20 cellular contexts compared by ENCODE assay signal in genomic region chr1:25492323-25492722, GRCh38. TPM values are rescaled to one million over a fixed set of nuclear protein-coding genes. Genes with fewer than 3 reads are reported as not detected.
DNase-seq lines count a peak whose midpoint lies in the region; ATAC-seq and TF ChIP-seq lines count a peak whose summit lies in the region.
"Had no signal": no experiment of that assay in that cellular context is flagged by ENCODE, and none has a peak within 500 bp of the region (broad histone marks: within the 10 kb centered on the region; RNA-seq: fewer than 3 reads in every experiment).

No MANE protein-coding gene starts in this region.

- no peaks in the 10 kb centered on the region for H3K27me3 ChIP-seq in GM23338 (ENCODE audit: insufficient read depth)
- no peaks in the 10 kb centered on the region for H3K27me3 ChIP-seq in naive thymus-derived CD4-positive, alpha-beta T cell (ENCODE audit: control insufficient read depth in 2 of 2, insufficient read depth in 2 of 2, low read length in 2 of 2)
- H3K27me3 ChIP-seq: MG63, SJCRH30 had no signal

- H3K4me1 ChIP-seq in GM23338 (ENCODE audit: insufficient read depth): peaks cover 3% of the 10 kb centered on the region
- no peaks in the 10 kb centered on the region for H3K4me1 ChIP-seq in naive thymus-derived CD4-positive, alpha-beta T cell (ENCODE audit: control insufficient read depth in 2 of 2, insufficient read depth in 2 of 2, low read length in 2 of 2)
- H3K4me1 ChIP-seq: Caco-2, SJCRH30 had no signal

- H3K4me1 Mint-ChIP-seq in GM23338 (peaks cover 23% of the 10 kb centered on the region), T-cell (peaks cover 5 to 10% (median 7%) of the 10 kb centered on the region in 3 donors), glutamatergic neuron (ENCODE audit: low read depth, unreplicated experiment) (no peaks in the 10 kb centered on the region)
- peaks cover 0 to 2% of the 10 kb centered on the region in 2 donors for H3K4me1 Mint-ChIP-seq in effector memory CD8-positive, alpha-beta T cell (ENCODE audit: low read depth in 2 of 2)
- peaks cover 2 to 12% (median 5%) of the 10 kb centered on the region in 7 donors for H3K4me1 Mint-ChIP-seq in naive thymus-derived CD4-positive, alpha-beta T cell
- H3K4me1 Mint-ChIP-seq: B cell, IgD-negative memory B cell had no signal

- CTCF ChIA-PET in T-cell (lab: Charles Lee): no interaction called here
- CTCF ChIA-PET in naive thymus-derived CD4-positive, alpha-beta T cell (lab: Charles Lee): interaction anchor here (1.0 kb wide), 1 partner anchor 15 kb away, joined by 5 read pairs; no protein-coding TSS in a partner anchor

- peak overlapping the region; percentile 57; the same call in 1 of the 2 replicates for H3K4me2 ChIP-seq in GM23338

- DNase-seq in GM23338 (ENCODE audit: low spot score) (peak; percentile 40), T-cell (no peak), pons (ENCODE audit: low spot score) (no peak), glutamatergic neuron (no peak)
- no peak for DNase-seq in effector memory CD8-positive, alpha-beta T cell
- DNase-seq in naive thymus-derived CD4-positive, alpha-beta T cell: no peak
- no peak for DNase-seq in stimulated activated CD4-positive, alpha-beta T cell treated with anti-CD3 and anti-CD28 coated beads, Interleukin-2, amount 100 ng/mL, for 48 hours
- DNase-seq: Caco-2, GDM1, Kasumi-1, MG63, NCI-H1092 treated with DMSO at 0.1 percent for 48 hours, NCI-H146, NCI-H2029 treated with DMSO at 0.1 percent for 48 hours, NCI-H2171, NCI-H526, SJCRH30 had no signal

- TF ChIP-seq CTCF in GM23338 (conservative IDR thresholded peaks at IDR 0.05; ENCODE audit: low read depth in 2 of 2) (peak in 1 of 2 experiments; percentile 25; a peak in 2 of 4 replicates), glutamatergic neuron (IDR thresholded peaks at IDR 0.05; ENCODE audit: partially characterized antibody, unreplicated experiment) (no peak)

- H3K27me3 Mint-ChIP-seq in GM23338 (ENCODE audit: insufficient read depth, low read depth, poor library complexity) (peaks cover 7% of the 10 kb centered on the region), T-cell (no peaks in the 10 kb centered on the region), glutamatergic neuron (ENCODE audit: unreplicated experiment) (peaks cover 3% of the 10 kb centered on the region)
- no peaks in the 10 kb centered on the region for H3K27me3 Mint-ChIP-seq in effector memory CD8-positive, alpha-beta T cell
- no peaks in the 10 kb centered on the region for H3K27me3 Mint-ChIP-seq in naive thymus-derived CD4-positive, alpha-beta T cell
- H3K27me3 Mint-ChIP-seq: B cell, IgD-negative memory B cell had no signal

- peaks cover 3% of the 10 kb centered on the region; the same call in 2 of the 3 replicates for H3K36me3 Mint-ChIP-seq in GM23338 (ENCODE audit: low read depth)
- peaks cover 58% of the 10 kb centered on the region for H3K36me3 Mint-ChIP-seq in T-cell
- peaks cover 73% of the 10 kb centered on the region for H3K36me3 Mint-ChIP-seq in effector memory CD8-positive, alpha-beta T cell (ENCODE audit: insufficient read depth)
- H3K36me3 Mint-ChIP-seq in naive thymus-derived CD4-positive, alpha-beta T cell: peaks cover 13 to 59% (median 37%) of the 10 kb centered on the region in 5 donors
- peaks cover 21% of the 10 kb centered on the region for H3K36me3 Mint-ChIP-seq in glutamatergic neuron (ENCODE audit: unreplicated experiment)

- H3K27ac Mint-ChIP-seq in GM23338 (no peak overlapping the region), T-cell (peak overlapping the region; percentile 25 to 39), glutamatergic neuron (ENCODE audit: unreplicated experiment) (no peak overlapping the region)
- H3K27ac Mint-ChIP-seq in effector memory CD8-positive, alpha-beta T cell: peak overlapping the region; percentile 47 to 49
- peak overlapping the region in 5 of 9 donors; percentile 19 to 74 (median 57) for H3K27ac Mint-ChIP-seq in naive thymus-derived CD4-positive, alpha-beta T cell
- H3K27ac Mint-ChIP-seq: B cell had no signal

- no peak overlapping the region; the same call in 2 of the 3 replicates for H3K4me3 Mint-ChIP-seq in GM23338
- H3K4me3 Mint-ChIP-seq in T-cell: no peak overlapping the region
- no peak overlapping the region for H3K4me3 Mint-ChIP-seq in effector memory CD8-positive, alpha-beta T cell
- no peak overlapping the region for H3K4me3 Mint-ChIP-seq in naive thymus-derived CD4-positive, alpha-beta T cell
- no peak overlapping the region for H3K4me3 Mint-ChIP-seq in glutamatergic neuron (ENCODE audit: unreplicated experiment)
- H3K4me3 Mint-ChIP-seq: B cell, IgD-negative memory B cell had no signal

- intact Hi-C loops in naive thymus-derived CD4-positive, alpha-beta T cell (cut with micrococcal nuclease): no loop called here

- no peaks in the 10 kb centered on the region for H3K9me3 ChIP-seq in naive thymus-derived CD4-positive, alpha-beta T cell (ENCODE audit: control insufficient read depth in 2 of 3, low read length in 3 of 3)
- H3K9me3 ChIP-seq: Caco-2, MG63, SJCRH30 had no signal

- no peak overlapping the region for H2AFZ ChIP-seq in GM23338

- H3K27ac ChIP-seq in GM23338 (ENCODE audit: low read depth): no peak overlapping the region
- no peak overlapping the region for H3K27ac ChIP-seq in naive thymus-derived CD4-positive, alpha-beta T cell (ENCODE audit: low read depth, low read length)
- H3K27ac ChIP-seq: SJCRH30 had no signal

- H3K9me3 Mint-ChIP-seq in GM23338 (no peaks in the 10 kb centered on the region), T-cell (no peaks in the 10 kb centered on the region), glutamatergic neuron (ENCODE audit: unreplicated experiment) (peaks cover 9% of the 10 kb centered on the region)
- H3K9me3 Mint-ChIP-seq in effector memory CD8-positive, alpha-beta T cell: no peaks in the 10 kb centered on the region
- H3K9me3 Mint-ChIP-seq in naive thymus-derived CD4-positive, alpha-beta T cell: no peaks in the 10 kb centered on the region
- H3K9me3 Mint-ChIP-seq: IgD-negative memory B cell had no signal

- peak; percentile 86 for ATAC-seq in GM23338
- ATAC-seq in T-cell (replicated peaks in 1 of 4): no peak
- no peak for ATAC-seq in effector memory CD8-positive, alpha-beta T cell (replicated peaks)
- no peak for ATAC-seq in naive thymus-derived CD4-positive, alpha-beta T cell
- ATAC-seq: HCT116 had no signal

- no peaks in the 10 kb centered on the region for H3K79me2 ChIP-seq in GM23338 (replicated peaks; ENCODE audit: insufficient read depth)

- H4K20me1 ChIP-seq in GM23338 (replicated peaks; ENCODE audit: insufficient read depth): no peaks in the 10 kb centered on the region; the same call in 1 of the 2 replicates

- no peaks in the 10 kb centered on the region for H3F3A ChIP-seq in GM23338 (replicated peaks; ENCODE audit: low read depth)

- H3K4me3 ChIP-seq in GM23338: no peak overlapping the region
- H3K4me3 ChIP-seq in naive thymus-derived CD4-positive, alpha-beta T cell (ENCODE audit: low read length): no peak overlapping the region
- H3K4me3 ChIP-seq: MG63, SJCRH30 had no signal

- POLR2A ChIA-PET in T-cell (lab: Charles Lee): interaction anchor here in 1 of 2 donors (1.0 kb wide), 1 partner anchor 27 kb away, joined by 3 read pairs; no protein-coding TSS in a partner anchor
- POLR2A ChIA-PET in naive thymus-derived CD4-positive, alpha-beta T cell (lab: Charles Lee): interaction anchor here (0.8 to 1.1 kb wide), 2 partner anchors 16 to 153 kb away, joined by 3 to 4 read pairs; no protein-coding TSS in a partner anchor

- no peaks in the 10 kb centered on the region for H3K9me2 ChIP-seq in GM23338 (ENCODE audit: insufficient read depth)

- peaks cover 3% of the 10 kb centered on the region; the same call in 1 of the 2 replicates for H3K36me3 ChIP-seq in GM23338 (ENCODE audit: insufficient read depth)
- peaks cover 24 to 65% (median 25%) of the 10 kb centered on the region in 3 experiments for H3K36me3 ChIP-seq in naive thymus-derived CD4-positive, alpha-beta T cell (ENCODE audit: control insufficient read depth in 2 of 3, insufficient read depth in 3 of 3, low read length in 3 of 3)

TF ChIP-seq in GM23338, 12 proteins besides CTCF, POLR2A, EP300 and RAD21 (continues in another document):
- TF ChIP-seq STAT1 (IDR thresholded peaks at IDR 0.05; ENCODE audit: unreplicated experiment): no peak
- no peak for TF ChIP-seq CREB1 (CRISPR knock-in tag; IDR thresholded peaks at IDR 0.05; ENCODE audit: low read depth)
- TF ChIP-seq ZNF331 (CRISPR knock-in tag; IDR thresholded peaks at IDR 0.05; ENCODE audit: low read depth): no peak
- no peak for TF ChIP-seq REST (IDR thresholded peaks at IDR 0.05; ENCODE audit: unreplicated experiment)

RNA-seq across cellular contexts. Expression of gene LDLRAP1, which starts 51.1 kb away (rescaled TPM):
- 17.1 and 22.7 TPM in 2 replicates for total RNA-seq in GM23338 (2014; rRNA removed; shearing (Covaris generic))
- 6.5 and 9.6 TPM in 2 replicates for polyA plus RNA-seq in GM23338 (2016; fragmentation: Nextera tagmentation; extraction: Ambion mirVana)
- total RNA-seq in T-cell: 100 to 1,000 TPM; 143 to 298 (median 222) TPM
- 100 to 1,000 TPM in 4 of 5 experiments, 10 to 100 TPM in 1; 28.1 to 364 (median 159) TPM for total RNA-seq in naive thymus-derived CD4-positive, alpha-beta T cell
- polyA plus RNA-seq in naive thymus-derived CD4-positive, alpha-beta T cell: 100 to 1,000 TPM; 301 to 853 TPM
- total RNA-seq in glutamatergic neuron (ENCODE audit: unreplicated experiment): 2.4 TPM

Comparison
In these comparisons a context has a peak if more than half of its experiments do, and no peak if none do; other contexts are left out.
1. H3K27ac Mint-ChIP-seq: peak in T-cell (2 of 2), effector memory CD8-positive, alpha-beta T cell (2 of 2) and naive thymus-derived CD4-positive, alpha-beta T cell (5 of 9); none in GM23338 (single experiment) and glutamatergic neuron (single experiment).